ENCODE assay signal across 8 cellular contexts in the genomic region with DNA sequence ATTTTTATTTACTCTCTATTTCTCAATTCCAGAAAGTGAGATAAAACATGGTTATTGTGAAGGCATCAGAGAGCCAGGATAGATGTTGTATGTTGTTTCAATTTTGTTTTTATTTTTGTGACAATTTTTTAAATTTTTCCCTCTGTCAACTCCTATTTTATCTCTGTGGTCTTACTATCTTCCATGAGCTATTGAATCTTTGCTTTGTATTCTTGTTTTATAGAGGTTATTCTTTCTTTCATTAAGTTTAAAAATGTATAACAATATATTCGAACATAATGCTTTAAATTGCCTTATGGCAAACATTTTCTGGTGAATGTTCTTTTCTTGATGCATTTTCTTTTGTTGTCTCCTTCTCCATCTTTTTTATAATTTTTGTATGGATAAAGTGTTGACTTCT.
"Had no signal": no experiment of that assay in that cellular context is flagged by ENCODE, and none has a peak within 500 bp of the region (broad histone marks: within the 10 kb centered on the region; RNA-seq: fewer than 3 reads in every experiment).

No MANE protein-coding gene starts in this region.

- H3K27ac ChIP-seq: HL-60 had no signal

- H3K36me3 Mint-ChIP-seq: IgD-negative memory B cell had no signal

- H3K4me3 ChIP-seq: GM23338 had no signal

- ATAC-seq: GM23338, HepG2 had no signal

- H3K4me1 Mint-ChIP-seq: IgD-negative memory B cell had no signal

- H3K4me3 Mint-ChIP-seq: GM23338, H9, HFFc6, IgD-negative memory B cell had no signal

- H3K27ac Mint-ChIP-seq: GM23338, H9, HFFc6, IgD-negative memory B cell had no signal

- DNase-seq: H9, HCEC 1CT, HFFc6, KG1 had no signal
